ENCODE assay signal across 28 cellular contexts in genomic region chr1:96508226-96508625, GRCh38.
DNase-seq lines count a peak whose midpoint lies in the region; ATAC-seq and TF ChIP-seq lines count a peak whose summit lies in the region.
"Had no signal": no experiment of that assay in that cellular context is flagged by ENCODE, and none has a peak within 500 bp of the region (broad histone marks: within the 10 kb centered on the region; RNA-seq: fewer than 3 reads in every experiment).

No MANE protein-coding gene starts in this region.

- DNase-seq in NCI-H82 (lab: John Stamatoyannopoulos, UW), result peak; percentile 45
- DNase-seq in NCI-H82 treated with DMSO at 0.1 percent for 48 hours (lab: John Stamatoyannopoulos, UW; ENCODE audit: unreplicated experiment), result no peak
- peak; percentile 40 for DNase-seq in NCI-H524 treated with DMSO at 0.1 percent for 48 hours (lab: John Stamatoyannopoulos, UW)
- peak; percentile 54 for DNase-seq in globus pallidus (ENCODE audit: low spot score)
- DNase-seq in putamen (ENCODE audit: low spot score), result peak; percentile 39
- no peak for DNase-seq in GM13976 (ENCODE audit: low spot score)
- DNase-seq: activated CD4-positive, alpha-beta T cell treated with anti-CD3 and anti-CD28 coated beads for 4 hours; activated CD8-positive, alpha-beta T cell treated with anti-CD3 and anti-CD28 coated beads, Interleukin-2, amount 10 ng/mL, durations not matched to agents 7 days and 5 days; activated naive CD4-positive, alpha-beta T cell treated with anti-CD3 and anti-CD28 coated beads, Interleukin-2, amount 50 U/mL, for 16 hours; AML-193; CD4-positive, alpha-beta memory T cell; hippocampal formation; left cardiac atrium; MG63; mucosa of descending colon; natural killer cell; NCI-H2081 treated with DMSO at 0.1 percent for 48 hours; NCI-H510A treated with DMSO at 0.1 percent for 48 hours; ovary; Right ventricle myocardium superior; stimulated activated CD4-positive, alpha-beta T cell treated with anti-CD3 and anti-CD28 coated beads, Interleukin-2, amount 100 ng/mL, for 24 hours; stimulated activated CD8-positive, alpha-beta memory T cell treated with anti-CD3 and anti-CD28 coated beads, Interleukin-4, amount 100 ng/mL, for 48 hours; stomach; thyroid gland had no signal

- no peak for TF ChIP-seq CTCF in GM13976 (IDR thresholded peaks at IDR 0.05; ENCODE audit: borderline replicate concordance, control extremely low read depth, extremely low read depth, insufficient read depth, missing control alignments)

- in situ Hi-C loops in GM13976 (cut with MboI; ENCODE audit: low sequenced_read_pairs, unreplicated experiment), result no loop called here

- ATAC-seq in HG03457 (IDR thresholded peaks at IDR 0.05; ENCODE audit: unreplicated experiment) (no peak), GM21529 (IDR thresholded peaks at IDR 0.05; ENCODE audit: unreplicated experiment) (no peak)
- ATAC-seq: activated CD8-positive, alpha-beta T cell treated with anti-CD3 and anti-CD28 coated beads, Interleukin-2, amount 10 ng/mL, durations not matched to agents 7 days and 5 days; gastroesophageal sphincter; left cardiac atrium; mucosa of descending colon; natural killer cell; Panc1 had no signal

Comparison
In these comparisons a context has a peak if more than half of its experiments do, and no peak if none do; other contexts are left out.
1. DNase-seq: peak in NCI-H82 (single experiment), NCI-H524 treated with DMSO at 0.1 percent for 48 hours (single experiment), globus pallidus (single experiment) and putamen (single experiment); none in NCI-H82 treated with DMSO at 0.1 percent for 48 hours (single experiment) and GM13976 (single experiment).